18 cellular contexts compared by ENCODE assay signal in genomic region chr15:77532846-77533245, GRCh38.
A peak's percentile ranks its signal among the peaks of the same experiment; 100 is the strongest.
DNase-seq lines count a peak whose midpoint lies in the region; ATAC-seq and TF ChIP-seq lines count a peak whose summit lies in the region.
"Had no signal": no experiment of that assay in that cellular context is flagged by ENCODE, and none has a peak within 500 bp of the region (broad histone marks: within the 10 kb centered on the region; RNA-seq: fewer than 3 reads in every experiment).

No MANE protein-coding gene starts in this region.

- H4K8ac ChIP-seq in neuronal stem cell (ENCODE audit: low read depth, low read length), result no peak overlapping the region

- no peak for ATAC-seq in activated naive CD8-positive, alpha-beta T cell treated with anti-CD3 and anti-CD28 coated beads, Interleukin-2, amount 10 ng/mL, durations not matched to agents 7 days and 5 days (ENCODE audit: low read depth)
- no peak for ATAC-seq in activated naive CD8-positive, alpha-beta T cell treated with anti-CD3 and anti-CD28 coated beads, Interleukin-2, amount 50 U/mL, for 24 hours
- no peak for ATAC-seq in aorta (ENCODE audit: low FRiP score)
- no peak for ATAC-seq in GM21360 (IDR thresholded peaks at IDR 0.05; ENCODE audit: unreplicated experiment)
- ATAC-seq in HG03565 (IDR thresholded peaks at IDR 0.05; ENCODE audit: unreplicated experiment), result no peak
- ATAC-seq: K562 had no signal

- no peaks in the 10 kb centered on the region for H3K9me3 Mint-ChIP-seq in activated naive CD8-positive, alpha-beta T cell treated with anti-CD3 and anti-CD28 coated beads, Interleukin-2, amount 10 ng/mL, durations not matched to agents 7 days and 5 days
- H3K9me3 Mint-ChIP-seq in activated naive CD8-positive, alpha-beta T cell treated with anti-CD3 and anti-CD28 coated beads, Interleukin-2, amount 50 U/mL, for 24 hours, result no peaks in the 10 kb centered on the region
- no peaks in the 10 kb centered on the region for H3K9me3 Mint-ChIP-seq in endodermal cell

- H3K4me1 ChIP-seq in endodermal cell (ENCODE audit: control insufficient read depth, insufficient read depth, low read length), result peaks cover 16% of the 10 kb centered on the region
- H3K4me1 ChIP-seq in neuronal stem cell (ENCODE audit: control insufficient read depth in 2 of 2, insufficient read depth in 1 of 2, low read depth in 1 of 2, low read length in 2 of 2), result peaks cover 19 to 57% of the 10 kb centered on the region in 2 donors
- no peaks in the 10 kb centered on the region for H3K4me1 ChIP-seq in aorta (ENCODE audit: control insufficient read depth in 1 of 2, insufficient read depth in 2 of 2, low read length in 2 of 2)
- peaks cover 3% of the 10 kb centered on the region; the same call in 1 of the 2 replicates for H3K4me1 ChIP-seq in PC-9 (replicated peaks; ENCODE audit: insufficient read depth)

- BruUV-seq in PC-9 (replicated peaks; lab: Mats Ljungman, UMichigan), result no TSS peak

- no peaks in the 10 kb centered on the region for H3K36me3 Mint-ChIP-seq in activated naive CD8-positive, alpha-beta T cell treated with anti-CD3 and anti-CD28 coated beads, Interleukin-2, amount 10 ng/mL, durations not matched to agents 7 days and 5 days
- H3K36me3 Mint-ChIP-seq in activated naive CD8-positive, alpha-beta T cell treated with anti-CD3 and anti-CD28 coated beads, Interleukin-2, amount 50 U/mL, for 24 hours (ENCODE audit: low read depth), result no peaks in the 10 kb centered on the region
- no peaks in the 10 kb centered on the region for H3K36me3 Mint-ChIP-seq in endodermal cell (ENCODE audit: low read depth)
- H3K36me3 Mint-ChIP-seq: CD14-positive monocyte had no signal

- H3K4me2 ChIP-seq in neuronal stem cell (ENCODE audit: insufficient read depth, low read length, poor library complexity, severe bottlenecking), result no peak overlapping the region
- H3K4me2 ChIP-seq in PC-9, result no peak overlapping the region

- H2AK5ac ChIP-seq in neuronal stem cell (ENCODE audit: low read depth, low read length), result no peak overlapping the region

- no peak overlapping the region for H3K4me3 ChIP-seq in endodermal cell (ENCODE audit: low read length)
- H3K4me3 ChIP-seq in neuronal stem cell (ENCODE audit: low read length in 2 of 2), result no peak overlapping the region
- H3K4me3 ChIP-seq in aorta (ENCODE audit: low read length in 2 of 2), result no peak overlapping the region
- no peak overlapping the region for H3K4me3 ChIP-seq in PC-9
- H3K4me3 ChIP-seq: K562 had no signal

- POLR2A ChIA-PET in activated naive CD8-positive, alpha-beta T cell treated with anti-CD3 and anti-CD28 coated beads, Interleukin-2, amount 10 ng/mL, durations not matched to agents 7 days and 5 days (lab: Charles Lee), result no interaction called here
- POLR2A ChIA-PET in PC-9 (lab: Charles Lee; ENCODE audit: unreplicated experiment), result no interaction called here

- H3K36me3 ChIP-seq in endodermal cell (ENCODE audit: control insufficient read depth, insufficient read depth, low read length) (no peaks in the 10 kb centered on the region), neuronal stem cell (replicated peaks in 1 of 2; ENCODE audit: control insufficient read depth in 2 of 2, insufficient read depth in 2 of 2, low read length in 2 of 2) (no peaks in the 10 kb centered on the region), aorta (ENCODE audit: control insufficient read depth in 1 of 2, insufficient read depth in 2 of 2, low read length in 1 of 2) (no peaks in the 10 kb centered on the region), PC-9 (ENCODE audit: low read depth) (no peaks in the 10 kb centered on the region)

- H3K79me2 ChIP-seq in PC-9 (ENCODE audit: low read depth), result no peaks in the 10 kb centered on the region

- TF ChIP-seq CTCF in endodermal cell (conservative IDR thresholded peaks at IDR 0.05) (no peak), PC-9 (conservative IDR thresholded peaks at IDR 0.05) (no peak)

- H3K4ac ChIP-seq in neuronal stem cell (ENCODE audit: low read length), result no peak overlapping the region

- H3K79me1 ChIP-seq in neuronal stem cell (ENCODE audit: low read depth, low read length), result no peaks in the 10 kb centered on the region

- no peak overlapping the region for H3K27ac ChIP-seq in endodermal cell (ENCODE audit: low read depth, low read length)
- no peak overlapping the region for H3K27ac ChIP-seq in neuronal stem cell (replicated peaks; ENCODE audit: low read length)
- no peak overlapping the region for H3K27ac ChIP-seq in aorta (ENCODE audit: low read depth in 1 of 2, low read length in 2 of 2)
- no peak overlapping the region for H3K27ac ChIP-seq in PC-9

- no peak overlapping the region for H2BK5ac ChIP-seq in neuronal stem cell (ENCODE audit: low read length)

- peak overlapping the region; percentile 53 for H2AFZ ChIP-seq in neuronal stem cell (ENCODE audit: low read length)
- H2AFZ ChIP-seq in PC-9, result no peak overlapping the region

- H2BK12ac ChIP-seq in neuronal stem cell (ENCODE audit: low read length), result no peak overlapping the region

- no peaks in the 10 kb centered on the region for H4K20me1 ChIP-seq in PC-9 (ENCODE audit: insufficient read depth)

- WGBS in endodermal cell (ENCODE audit: insufficient coverage in 1 of 2, insufficient read length in 1 of 2), 2 experiments, result 83% methylated on average over 7 of the region's 7 CpGs; no CpG with 5 or more reads in 1 of the 2 experiments
- no CpG with 5 or more reads among the region's 7 CpGs for WGBS in neuronal stem cell (ENCODE audit: extremely low coverage in 2 of 2, insufficient read length in 2 of 2, insufficient replicate concordance in 1 of 2), 2 donors
- 79 to 85% methylated on average over 7 of the region's 7 CpGs for WGBS in aorta, 2 donors

- H3K18ac ChIP-seq in neuronal stem cell (ENCODE audit: low read length), result no peak overlapping the region

- no peaks in the 10 kb centered on the region for H3F3A ChIP-seq in PC-9 (ENCODE audit: insufficient read depth, low read depth)

- H3K9me2 ChIP-seq in PC-9 (ENCODE audit: insufficient read depth), result no peaks in the 10 kb centered on the region

- intact Hi-C loops in aorta (cut with DNase I) (no loop called here), PC-9 (cut with micrococcal nuclease; ENCODE audit: unreplicated experiment) (no loop called here)

- no peak overlapping the region for H2BK15ac ChIP-seq in neuronal stem cell (ENCODE audit: low read length)

- H2BK120ac ChIP-seq in neuronal stem cell (ENCODE audit: low read depth, low read length), result no peak overlapping the region

- no peaks in the 10 kb centered on the region for H3K9me3 ChIP-seq in endodermal cell (ENCODE audit: control insufficient read depth, low read length)
- peaks cover 0 to 8% of the 10 kb centered on the region in 2 donors for H3K9me3 ChIP-seq in neuronal stem cell (replicated peaks in 1 of 2; ENCODE audit: control insufficient read depth in 2 of 2, insufficient read depth in 1 of 2, low read depth in 1 of 2, low read length in 2 of 2)
- H3K9me3 ChIP-seq in aorta (ENCODE audit: control insufficient read depth, low read length), result no peaks in the 10 kb centered on the region
- no peaks in the 10 kb centered on the region for H3K9me3 ChIP-seq in PC-9 (ENCODE audit: insufficient read depth, low read depth)

- H3K27ac Mint-ChIP-seq in activated naive CD8-positive, alpha-beta T cell treated with anti-CD3 and anti-CD28 coated beads, Interleukin-2, amount 10 ng/mL, durations not matched to agents 7 days and 5 days, result no peak overlapping the region
- H3K27ac Mint-ChIP-seq in activated naive CD8-positive, alpha-beta T cell treated with anti-CD3 and anti-CD28 coated beads, Interleukin-2, amount 50 U/mL, for 24 hours, result no peak overlapping the region
- H3K27ac Mint-ChIP-seq in endodermal cell, result no peak overlapping the region
- H3K27ac Mint-ChIP-seq: CD14-positive monocyte had no signal

- DNase-seq in activated naive CD8-positive, alpha-beta T cell treated with anti-CD3 and anti-CD28 coated beads, Interleukin-2, amount 10 ng/mL, durations not matched to agents 7 days and 5 days, result peak; percentile 2
- DNase-seq in activated naive CD8-positive, alpha-beta T cell treated with anti-CD3 and anti-CD28 coated beads, Interleukin-2, amount 50 U/mL, for 24 hours, result no peak
- DNase-seq in endodermal cell (peak; percentile 42), neuronal stem cell (ENCODE audit: low spot score) (no peak), aorta (peak; percentile 22 to 39), PC-9 (no peak)
- DNase-seq: 8988T; DMS79; HCEC 1CT; NCI-H1105; NCI-H1694; NCI-H2081 treated with DMSO at 0.1 percent for 48 hours; NK-92 treated with Interleukin-12 subunit alpha and Interleukin-12 subunit beta, amount 100 ng/mL, for 24 hours; SHP77 had no signal

- CTCF ChIA-PET in PC-9 (lab: Charles Lee), result interaction anchor here (0.6 kb wide), 1 partner anchor 10 kb away, joined by 3 read pairs; no protein-coding TSS in a partner anchor

- H3K4me1 Mint-ChIP-seq in activated naive CD8-positive, alpha-beta T cell treated with anti-CD3 and anti-CD28 coated beads, Interleukin-2, amount 10 ng/mL, durations not matched to agents 7 days and 5 days, result no peaks in the 10 kb centered on the region
- H3K4me1 Mint-ChIP-seq in activated naive CD8-positive, alpha-beta T cell treated with anti-CD3 and anti-CD28 coated beads, Interleukin-2, amount 50 U/mL, for 24 hours, result peaks cover 2% of the 10 kb centered on the region
- peaks cover 26% of the 10 kb centered on the region for H3K4me1 Mint-ChIP-seq in endodermal cell
- H3K4me1 Mint-ChIP-seq: CD14-positive monocyte had no signal

- H3K27me3 Mint-ChIP-seq in activated naive CD8-positive, alpha-beta T cell treated with anti-CD3 and anti-CD28 coated beads, Interleukin-2, amount 10 ng/mL, durations not matched to agents 7 days and 5 days, result peaks cover 18% of the 10 kb centered on the region
- H3K27me3 Mint-ChIP-seq in activated naive CD8-positive, alpha-beta T cell treated with anti-CD3 and anti-CD28 coated beads, Interleukin-2, amount 50 U/mL, for 24 hours, result no peaks in the 10 kb centered on the region
- peaks cover 9% of the 10 kb centered on the region for H3K27me3 Mint-ChIP-seq in endodermal cell (ENCODE audit: insufficient read depth)

- H3K4me3 Mint-ChIP-seq in activated naive CD8-positive, alpha-beta T cell treated with anti-CD3 and anti-CD28 coated beads, Interleukin-2, amount 10 ng/mL, durations not matched to agents 7 days and 5 days, result no peak overlapping the region
- no peak overlapping the region for H3K4me3 Mint-ChIP-seq in activated naive CD8-positive, alpha-beta T cell treated with anti-CD3 and anti-CD28 coated beads, Interleukin-2, amount 50 U/mL, for 24 hours
- H3K4me3 Mint-ChIP-seq in endodermal cell, result no peak overlapping the region
- H3K4me3 Mint-ChIP-seq: CD14-positive monocyte had no signal

- H3K23ac ChIP-seq in neuronal stem cell (ENCODE audit: low read depth, low read length, poor library complexity), result no peak overlapping the region

- H3K27me3 ChIP-seq in endodermal cell (ENCODE audit: control insufficient read depth, insufficient read depth, low read length, poor library complexity, severe bottlenecking) (no peaks in the 10 kb centered on the region), neuronal stem cell (ENCODE audit: control insufficient read depth in 3 of 3, insufficient read depth in 3 of 3, low read depth in 1 of 3, low read length in 3 of 3) (no peaks in the 10 kb centered on the region), aorta (ENCODE audit: control insufficient read depth in 1 of 2, insufficient read depth in 2 of 2, low read length in 1 of 2) (no peaks in the 10 kb centered on the region), PC-9 (ENCODE audit: insufficient read depth, low read depth) (no peaks in the 10 kb centered on the region)

- no peak overlapping the region for H3K14ac ChIP-seq in neuronal stem cell (ENCODE audit: low read length)

- H3K9ac ChIP-seq in endodermal cell (ENCODE audit: extremely low read depth, low read length, poor library complexity, severe bottlenecking) (no peak overlapping the region), neuronal stem cell (ENCODE audit: low read depth, low read length, poor library complexity) (no peak overlapping the region)

- no peak overlapping the region for H4K91ac ChIP-seq in neuronal stem cell (ENCODE audit: low read depth, low read length, poor library complexity)

Comparison
In these comparisons a context has a peak if more than half of its experiments do, and no peak if none do; other contexts are left out.
1. DNase-seq: peak in activated naive CD8-positive, alpha-beta T cell treated with anti-CD3 and anti-CD28 coated beads, Interleukin-2, amount 10 ng/mL, durations not matched to agents 7 days and 5 days (single experiment), endodermal cell (single experiment) and aorta (2 of 2); none in activated naive CD8-positive, alpha-beta T cell treated with anti-CD3 and anti-CD28 coated beads, Interleukin-2, amount 50 U/mL, for 24 hours (single experiment), neuronal stem cell (single experiment) and PC-9 (0 of 2).